18 cellular contexts compared by ENCODE assay signal in the genomic region with DNA sequence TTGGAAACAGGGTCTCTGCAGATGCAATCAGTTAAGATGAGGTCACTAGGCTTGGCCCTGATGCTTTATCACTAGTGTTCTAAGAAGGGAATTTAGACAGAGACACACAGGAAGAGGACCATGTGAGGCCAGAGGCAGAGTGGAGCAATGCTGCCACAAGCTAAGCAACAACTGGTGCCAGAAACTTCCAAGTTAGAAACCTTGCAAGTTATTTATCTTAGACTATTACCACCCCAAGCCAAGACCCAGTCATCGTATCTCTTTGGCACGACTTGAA.
A peak's percentile ranks its signal among the peaks of the same experiment; 100 is the strongest.
DNase-seq lines count a peak whose midpoint lies in the region; ATAC-seq and TF ChIP-seq lines count a peak whose summit lies in the region.
"Had no signal": no experiment of that assay in that cellular context is flagged by ENCODE, and none has a peak within 500 bp of the region (broad histone marks: within the 10 kb centered on the region; RNA-seq: fewer than 3 reads in every experiment).

No MANE protein-coding gene starts in this region.

- no peak for ATAC-seq in activated CD4-positive, alpha-beta T cell treated with anti-CD3 and anti-CD28 coated beads for 36 hours
- ATAC-seq in CD4-positive, alpha-beta T cell (ENCODE audit: poor library complexity) = no peak
- ATAC-seq in naive thymus-derived CD8-positive, alpha-beta T cell = no peak
- no peak for ATAC-seq in HG03442 (IDR thresholded peaks at IDR 0.05; ENCODE audit: unreplicated experiment)

- no peaks in the 10 kb centered on the region for H3K9me3 ChIP-seq in CD4-positive, alpha-beta T cell (ENCODE audit: control insufficient read depth, low read length)
- H3K9me3 ChIP-seq: MG63 had no signal

- TF ChIP-seq CTCF in CD4-positive, alpha-beta T cell (IDR thresholded peaks at IDR 0.05) = no peak
- TF ChIP-seq CTCF in choroid plexus epithelial cell (conservative IDR thresholded peaks at IDR 0.05; ENCODE audit: low read depth, low read length) = no peak

- no peak overlapping the region for H3K4me3 Mint-ChIP-seq in activated CD4-positive, alpha-beta T cell treated with anti-CD3 and anti-CD28 coated beads, Interleukin-2, amount 10 ng/mL, durations not matched to agents 7 days and 5 days
- no peak overlapping the region for H3K4me3 Mint-ChIP-seq in activated CD4-positive, alpha-beta T cell treated with anti-CD3 and anti-CD28 coated beads for 36 hours
- H3K4me3 Mint-ChIP-seq in CD4-positive, alpha-beta T cell = no peak overlapping the region
- H3K4me3 Mint-ChIP-seq in naive thymus-derived CD8-positive, alpha-beta T cell = no peak overlapping the region
- H3K4me3 Mint-ChIP-seq: H9 had no signal

- POLR2A ChIA-PET in activated CD4-positive, alpha-beta T cell treated with anti-CD3 and anti-CD28 coated beads, Interleukin-2, amount 10 ng/mL, durations not matched to agents 7 days and 5 days (lab: Charles Lee) = no interaction called here
- POLR2A ChIA-PET in activated CD4-positive, alpha-beta T cell treated with anti-CD3 and anti-CD28 coated beads for 36 hours (lab: Charles Lee) = no interaction called here
- POLR2A ChIA-PET in CD4-positive, alpha-beta T cell (lab: Charles Lee) = no interaction called here
- POLR2A ChIA-PET in naive thymus-derived CD8-positive, alpha-beta T cell (lab: Charles Lee) = interaction anchor here (0.9 kb wide), 1 partner anchor 92 kb away, joined by 4 read pairs; no protein-coding TSS in a partner anchor

- H3K27me3 ChIP-seq in CD4-positive, alpha-beta T cell (ENCODE audit: control insufficient read depth, insufficient read depth, low read length) = no peaks in the 10 kb centered on the region
- H3K27me3 ChIP-seq: MG63 had no signal

- intact Hi-C loops in activated CD4-positive, alpha-beta T cell treated with anti-CD3 and anti-CD28 coated beads for 36 hours (cut with DNase I, micrococcal nuclease) = no loop called here
- intact Hi-C loops in CD4-positive, alpha-beta T cell (cut with DNase I, micrococcal nuclease) = loop anchor here in 1 of 2 experiments (5.0 to 10.0 kb wide), 2 partner anchors 135 to 358 kb away; partner anchors contain the start of gene GPR18

- no peak overlapping the region for H3K4me3 ChIP-seq in choroid plexus epithelial cell (ENCODE audit: low read depth, low read length)
- H3K4me3 ChIP-seq: MG63, PC-9 had no signal

- CTCF ChIA-PET in activated CD4-positive, alpha-beta T cell treated with anti-CD3 and anti-CD28 coated beads, Interleukin-2, amount 10 ng/mL, durations not matched to agents 7 days and 5 days (lab: Charles Lee) = no interaction called here
- CTCF ChIA-PET in activated CD4-positive, alpha-beta T cell treated with anti-CD3 and anti-CD28 coated beads for 36 hours (lab: Charles Lee) = interaction anchor here (1.7 kb wide), 1 partner anchor 137 kb away, joined by 7 read pairs; no protein-coding TSS in a partner anchor
- CTCF ChIA-PET in CD4-positive, alpha-beta T cell (lab: Charles Lee) = no interaction called here

- peaks cover 68% of the 10 kb centered on the region for H3K36me3 Mint-ChIP-seq in activated CD4-positive, alpha-beta T cell treated with anti-CD3 and anti-CD28 coated beads, Interleukin-2, amount 10 ng/mL, durations not matched to agents 7 days and 5 days (ENCODE audit: low read depth)
- peaks cover 47% of the 10 kb centered on the region for H3K36me3 Mint-ChIP-seq in activated CD4-positive, alpha-beta T cell treated with anti-CD3 and anti-CD28 coated beads for 36 hours (ENCODE audit: low read depth)
- H3K36me3 Mint-ChIP-seq in CD4-positive, alpha-beta T cell (ENCODE audit: low read depth) = peaks cover 78% of the 10 kb centered on the region
- H3K36me3 Mint-ChIP-seq in naive thymus-derived CD8-positive, alpha-beta T cell = peaks cover 29 to 82% (median 44%) of the 10 kb centered on the region in 3 donors

- no peak for DNase-seq in activated CD4-positive, alpha-beta T cell treated with anti-CD3 and anti-CD28 coated beads, Interleukin-2, amount 10 ng/mL, durations not matched to agents 7 days and 5 days
- no peak for DNase-seq in activated CD4-positive, alpha-beta T cell treated with anti-CD3 and anti-CD28 coated beads for 36 hours
- no peak for DNase-seq in CD4-positive, alpha-beta T cell
- DNase-seq in choroid plexus epithelial cell (ENCODE audit: low read depth) = peak; percentile 6
- no peak for DNase-seq in naive thymus-derived CD8-positive, alpha-beta T cell
- DNase-seq in DMS53 (lab: John Stamatoyannopoulos, UW) = no peak
- DNase-seq in NCI-H526 treated with DMSO at 0.1 percent for 48 hours (lab: John Stamatoyannopoulos, UW) = no peak
- DNase-seq: 8988T, DMS153, H9, IMR-90, Karpas-422, MG63, NCI-H1092, NCI-H2081 treated with DMSO at 0.1 percent for 48 hours, NCI-H510A treated with DMSO at 0.1 percent for 48 hours, PC-9 had no signal

- H3K9me3 Mint-ChIP-seq in activated CD4-positive, alpha-beta T cell treated with anti-CD3 and anti-CD28 coated beads, Interleukin-2, amount 10 ng/mL, durations not matched to agents 7 days and 5 days = no peaks in the 10 kb centered on the region
- H3K9me3 Mint-ChIP-seq in activated CD4-positive, alpha-beta T cell treated with anti-CD3 and anti-CD28 coated beads for 36 hours (ENCODE audit: low read depth) = no peaks in the 10 kb centered on the region
- H3K9me3 Mint-ChIP-seq in CD4-positive, alpha-beta T cell = no peaks in the 10 kb centered on the region
- no peaks in the 10 kb centered on the region for H3K9me3 Mint-ChIP-seq in naive thymus-derived CD8-positive, alpha-beta T cell
- H3K9me3 Mint-ChIP-seq: H9 had no signal

- H3K27me3 Mint-ChIP-seq in activated CD4-positive, alpha-beta T cell treated with anti-CD3 and anti-CD28 coated beads, Interleukin-2, amount 10 ng/mL, durations not matched to agents 7 days and 5 days = no peaks in the 10 kb centered on the region
- no peaks in the 10 kb centered on the region for H3K27me3 Mint-ChIP-seq in activated CD4-positive, alpha-beta T cell treated with anti-CD3 and anti-CD28 coated beads for 36 hours
- H3K27me3 Mint-ChIP-seq in CD4-positive, alpha-beta T cell = no peaks in the 10 kb centered on the region
- no peaks in the 10 kb centered on the region for H3K27me3 Mint-ChIP-seq in naive thymus-derived CD8-positive, alpha-beta T cell

- H3K27ac ChIP-seq in CD4-positive, alpha-beta T cell (ENCODE audit: low read depth, low read length) = no peak overlapping the region
- H3K27ac ChIP-seq: PC-9 had no signal

- H3K27ac Mint-ChIP-seq in activated CD4-positive, alpha-beta T cell treated with anti-CD3 and anti-CD28 coated beads, Interleukin-2, amount 10 ng/mL, durations not matched to agents 7 days and 5 days = peak overlapping the region; percentile 61
- H3K27ac Mint-ChIP-seq in activated CD4-positive, alpha-beta T cell treated with anti-CD3 and anti-CD28 coated beads for 36 hours = no peak overlapping the region
- H3K27ac Mint-ChIP-seq in CD4-positive, alpha-beta T cell = peak overlapping the region; percentile 12
- peak overlapping the region in 8 of 10 donors; percentile 5 to 68 (median 44) for H3K27ac Mint-ChIP-seq in naive thymus-derived CD8-positive, alpha-beta T cell

- peaks cover 10% of the 10 kb centered on the region for H3K4me1 Mint-ChIP-seq in activated CD4-positive, alpha-beta T cell treated with anti-CD3 and anti-CD28 coated beads, Interleukin-2, amount 10 ng/mL, durations not matched to agents 7 days and 5 days
- peaks cover 2% of the 10 kb centered on the region for H3K4me1 Mint-ChIP-seq in activated CD4-positive, alpha-beta T cell treated with anti-CD3 and anti-CD28 coated beads for 36 hours
- no peaks in the 10 kb centered on the region for H3K4me1 Mint-ChIP-seq in CD4-positive, alpha-beta T cell (ENCODE audit: low read depth)
- peaks cover 0 to 13% (median 8%) of the 10 kb centered on the region in 4 donors for H3K4me1 Mint-ChIP-seq in naive thymus-derived CD8-positive, alpha-beta T cell
